In the genomic region with DNA sequence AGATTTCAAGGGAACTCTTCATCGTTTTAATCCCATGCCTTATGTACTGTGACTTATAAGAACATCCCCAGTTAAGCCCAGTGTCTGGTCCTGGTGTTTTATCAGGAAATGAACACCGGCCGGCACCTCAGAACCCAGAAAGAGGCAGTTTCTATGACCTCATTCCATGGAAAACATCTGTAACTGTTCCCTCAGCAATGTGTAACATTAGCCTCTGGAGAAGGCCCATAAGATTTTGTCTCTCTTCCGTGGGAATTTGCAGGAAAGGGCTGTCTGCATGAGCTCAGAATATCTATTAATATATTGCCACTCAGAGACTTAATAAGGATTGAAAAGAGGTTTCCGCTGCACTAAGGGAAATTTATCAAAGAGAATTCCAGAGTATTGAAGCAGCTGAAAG, we compare ENCODE assay signal across 1 cellular context.
TF ChIP-seq lines count a peak whose summit lies in the region.

No MANE protein-coding gene starts in this region.

TF ChIP-seq in IMR-90, 13 proteins besides CTCF, POLR2A, EP300 and RAD21:
- TF ChIP-seq FOS (IDR thresholded peaks at IDR 0.05; ENCODE audit: low read depth, low read length) (no peak), MXI1 (IDR thresholded peaks at IDR 0.05; ENCODE audit: borderline replicate concordance, low read depth, low read length) (no peak), MAZ (IDR thresholded peaks at IDR 0.05; ENCODE audit: borderline replicate concordance, low read depth, low read length) (no peak), MAFK (IDR thresholded peaks at IDR 0.05; ENCODE audit: low read depth, low read length) (no peak), CEBPB (IDR thresholded peaks at IDR 0.05; ENCODE audit: low read depth, low read length) (no peak), BHLHE40 (IDR thresholded peaks at IDR 0.05; ENCODE audit: low read depth, low read length) (no peak), RFX5 (IDR thresholded peaks at IDR 0.05; ENCODE audit: low read depth, low read length) (no peak)
- TF ChIP-seq, protein P1, sequence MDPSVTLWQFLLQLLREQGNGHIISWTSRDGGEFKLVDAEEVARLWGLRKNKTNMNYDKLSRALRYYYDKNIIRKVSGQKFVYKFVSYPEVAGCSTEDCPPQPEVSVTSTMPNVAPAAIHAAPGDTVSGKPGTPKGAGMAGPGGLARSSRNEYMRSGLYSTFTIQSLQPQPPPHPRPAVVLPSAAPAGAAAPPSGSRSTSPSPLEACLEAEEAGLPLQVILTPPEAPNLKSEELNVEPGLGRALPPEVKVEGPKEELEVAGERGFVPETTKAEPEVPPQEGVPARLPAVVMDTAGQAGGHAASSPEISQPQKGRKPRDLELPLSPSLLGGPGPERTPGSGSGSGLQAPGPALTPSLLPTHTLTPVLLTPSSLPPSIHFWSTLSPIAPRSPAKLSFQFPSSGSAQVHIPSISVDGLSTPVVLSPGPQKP (IDR thresholded peaks at IDR 0.05; ENCODE audit: borderline replicate concordance, low read depth, low read length): no peak
